In the genomic region with DNA sequence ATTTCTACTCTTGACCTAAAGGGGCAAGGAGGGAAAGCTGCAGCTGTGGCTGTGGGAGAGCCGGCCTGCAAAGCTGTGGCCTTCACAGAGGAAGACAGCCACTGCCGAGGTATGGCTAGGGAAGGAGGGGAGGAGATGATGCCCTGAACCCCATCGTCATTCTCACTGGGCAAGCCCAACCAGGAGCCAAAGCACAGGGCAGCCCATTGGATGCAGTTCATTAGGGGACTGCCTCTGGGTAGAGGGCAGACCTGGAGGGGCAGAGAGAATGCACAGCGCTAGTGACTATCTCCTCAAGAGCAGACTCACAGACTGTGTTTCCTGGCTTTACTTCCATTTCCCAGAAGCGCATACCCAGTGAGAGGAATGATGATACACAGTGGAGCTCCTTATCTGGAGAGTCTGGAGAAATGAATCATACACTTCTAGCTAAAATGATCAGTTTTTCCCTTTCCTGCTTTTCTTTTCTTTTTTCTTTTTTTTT, we compare ENCODE assay signal across 18 cellular contexts.
DNase-seq lines count a peak whose midpoint lies in the region; TF ChIP-seq lines count a peak whose summit lies in the region.
"Had no signal": no experiment of that assay in that cellular context is flagged by ENCODE, and none has a peak within 500 bp of the region (broad histone marks: within the 10 kb centered on the region; RNA-seq: fewer than 3 reads in every experiment).

No MANE protein-coding gene starts in this region.

- H3K27me3 Mint-ChIP-seq in nephron (ENCODE audit: low read depth): no peaks in the 10 kb centered on the region

- H3K4me3 Mint-ChIP-seq in nephron: no peak overlapping the region
- H3K4me3 Mint-ChIP-seq: stimulated activated naive CD8-positive, alpha-beta T cell treated with anti-CD3 and anti-CD28 coated beads, Interleukin-15, amount 100 ng/mL, for 72 hours had no signal

- H3K27ac Mint-ChIP-seq in nephron: peak overlapping the region in 2 of 3 experiments; percentile 55 to 64
- H3K27ac Mint-ChIP-seq: stimulated activated naive CD8-positive, alpha-beta T cell treated with anti-CD3 and anti-CD28 coated beads, Interleukin-15, amount 100 ng/mL, for 72 hours had no signal

- TF ChIP-seq CTCF in AG10803 (conservative IDR thresholded peaks at IDR 0.05; ENCODE audit: low read length): no peak
- no peak for TF ChIP-seq CTCF in fibroblast of mammary gland (conservative IDR thresholded peaks at IDR 0.05; ENCODE audit: control insufficient read depth, insufficient read depth, low read depth, low read length)
- TF ChIP-seq CTCF in nephron (IDR thresholded peaks at IDR 0.05; ENCODE audit: unreplicated experiment in 3 of 3): no peak
- no peak for TF ChIP-seq CTCF in GM10266 (IDR thresholded peaks at IDR 0.05; ENCODE audit: control insufficient read depth, insufficient read depth, low read depth, missing control alignments)

- H3K9me3 Mint-ChIP-seq in nephron: peaks cover 6% of the 10 kb centered on the region

- peaks cover 24% of the 10 kb centered on the region for H3K36me3 Mint-ChIP-seq in nephron (ENCODE audit: low read depth)

- DNase-seq in AG10803 (ENCODE audit: low read depth) (peak; percentile 3), RKO (ENCODE audit: low spot score) (peak; percentile 3), fibroblast of mammary gland (ENCODE audit: low read depth) (peak; percentile 47), dedifferentiated amniotic fluid mesenchymal stem cell (ENCODE audit: extremely low spot score) (no peak), posterior cingulate gyrus (no peak), GM10266 (ENCODE audit: extremely low spot score) (no peak), amygdala (lab: John Stamatoyannopoulos, UW) (no peak)
- DNase-seq: activated naive CD4-positive, alpha-beta T cell treated with anti-CD3 and anti-CD28 coated beads, Interleukin-2, amount 50 U/mL, for 16 hours; AML-193; colonic mucosa; mesendoderm; NCI-H2029; NCI-H526 treated with DMSO at 0.1 percent for 48 hours; nucleus accumbens; spleen; stimulated activated naive CD8-positive, alpha-beta T cell treated with anti-CD3 and anti-CD28 coated beads, Interleukin-15, amount 100 ng/mL, for 72 hours; T-helper 1 cell had no signal

- intact Hi-C loops in posterior cingulate gyrus (cut with DNase I): no loop called here

- H3K4me1 Mint-ChIP-seq in nephron: peaks cover 19% of the 10 kb centered on the region
- H3K4me1 Mint-ChIP-seq: stimulated activated naive CD8-positive, alpha-beta T cell treated with anti-CD3 and anti-CD28 coated beads, Interleukin-15, amount 100 ng/mL, for 72 hours had no signal

- H3K4me3 ChIP-seq in AG10803 (ENCODE audit: low read length) (no peak overlapping the region), fibroblast of mammary gland (ENCODE audit: control insufficient read depth, low read depth, low read length) (no peak overlapping the region)
- H3K4me3 ChIP-seq: colonic mucosa, spleen had no signal

Comparison
In these comparisons a context has a peak if more than half of its experiments do, and no peak if none do; other contexts are left out.
1. DNase-seq: peak in AG10803 (single experiment), RKO (single experiment) and fibroblast of mammary gland (single experiment); none in dedifferentiated amniotic fluid mesenchymal stem cell (single experiment), posterior cingulate gyrus (0 of 10), GM10266 (single experiment) and amygdala (0 of 56).